In the genomic region with DNA sequence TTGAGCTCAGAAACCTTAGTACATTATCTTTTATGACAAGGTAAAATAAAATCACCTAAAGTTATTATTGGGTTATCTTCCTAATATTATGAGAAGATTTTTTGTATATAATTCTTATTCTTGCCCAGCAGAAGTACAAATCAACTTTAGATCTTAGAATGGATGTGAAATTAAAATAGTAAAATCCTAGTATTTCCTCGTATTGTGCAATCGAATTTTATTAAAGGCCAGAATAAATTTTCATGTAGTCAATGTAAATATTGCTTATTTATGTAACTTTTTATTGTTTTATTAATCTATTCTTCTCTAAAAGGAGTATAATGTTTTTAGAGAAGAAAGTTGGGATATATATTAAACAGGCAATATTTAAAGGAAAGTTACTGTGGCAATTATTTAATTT, we compare ENCODE assay signal across 19 cellular contexts. TPM values are rescaled to one million over a fixed set of nuclear protein-coding genes. Genes with fewer than 3 reads are reported as not detected.
DNase-seq lines count a peak whose midpoint lies in the region; ATAC-seq and FAIRE-seq lines count a peak whose summit lies in the region.
"Had no signal": no experiment of that assay in that cellular context is flagged by ENCODE, and none has a peak within 500 bp of the region (broad histone marks: within the 10 kb centered on the region; RNA-seq: fewer than 3 reads in every experiment).

No MANE protein-coding gene starts in this region.

- no peaks in the 10 kb centered on the region for H3K9me3 ChIP-seq in small intestine (ENCODE audit: control insufficient read depth, low read depth)
- H3K9me3 ChIP-seq: A549 had no signal

- no peak for ATAC-seq in HG03571 (IDR thresholded peaks at IDR 0.05; ENCODE audit: unreplicated experiment)
- ATAC-seq: A549, GM23338, HCT116 had no signal

- FAIRE-seq in G401.6 (lab: Jason Lieb, UNC): peak; percentile 66
- FAIRE-seq in TTC549 (lab: Jason Lieb, UNC): peak; percentile 50
- FAIRE-seq in endometrium (lab: Jason Lieb, UNC): peak; percentile 45
- FAIRE-seq in small intestine (lab: Jason Lieb, UNC): peak; percentile 19
- FAIRE-seq: A549, D721Med had no signal

- no peaks in the 10 kb centered on the region for H3K27me3 ChIP-seq in small intestine (ENCODE audit: control insufficient read depth in 2 of 2, insufficient read depth in 2 of 2, low read length in 2 of 2)

- H3K4me3 ChIP-seq in small intestine (ENCODE audit: low read depth in 1 of 2, low read length in 2 of 2): no peak overlapping the region
- H3K4me3 ChIP-seq: A549, GM23338 had no signal

- no peak for DNase-seq in small intestine
- no peak for DNase-seq in OCI-M1 (lab: John Stamatoyannopoulos, UW)
- DNase-seq in RPMI8226: no peak
- DNase-seq: AML-193; Caco-2; CD4-positive, alpha-beta T cell; GF-D8; H7; HFFc6; KBM-7 had no signal

- H3K36me3 ChIP-seq in small intestine (ENCODE audit: control insufficient read depth in 2 of 2, insufficient read depth in 2 of 2, low read length in 2 of 2): no peaks in the 10 kb centered on the region

- WGBS in small intestine, 3 donors: 91 to 94% (median 94%) methylated on average over 2 of the region's 2 CpGs

- H3K4me1 ChIP-seq in small intestine (ENCODE audit: control insufficient read depth in 2 of 2, insufficient read depth in 1 of 2, low read depth in 1 of 2, low read length in 1 of 2): no peaks in the 10 kb centered on the region
- H3K4me1 ChIP-seq: A549, Caco-2 had no signal

- no peak overlapping the region for H3K27ac ChIP-seq in small intestine (ENCODE audit: low read depth in 1 of 2, low read length in 1 of 2)
- H3K27ac ChIP-seq: A549, C4-2B had no signal

RNA-seq across cellular contexts. Expression of gene MARS2, which starts 12.7 kb away (rescaled TPM):
- 1 to 10 TPM; 2.7 to 7.1 (median 3.0) TPM for polyA plus RNA-seq in small intestine

RNA-seq across cellular contexts. Expression of gene RFTN2, which starts 42.5 kb away (rescaled TPM):
- polyA plus RNA-seq in small intestine: 1 to 10 TPM in 2 of 3 donors, not detected in 1; 1.1 to 1.5 TPM
